Comparison of ENCODE assay signal across 8 cellular contexts in the genomic region with DNA sequence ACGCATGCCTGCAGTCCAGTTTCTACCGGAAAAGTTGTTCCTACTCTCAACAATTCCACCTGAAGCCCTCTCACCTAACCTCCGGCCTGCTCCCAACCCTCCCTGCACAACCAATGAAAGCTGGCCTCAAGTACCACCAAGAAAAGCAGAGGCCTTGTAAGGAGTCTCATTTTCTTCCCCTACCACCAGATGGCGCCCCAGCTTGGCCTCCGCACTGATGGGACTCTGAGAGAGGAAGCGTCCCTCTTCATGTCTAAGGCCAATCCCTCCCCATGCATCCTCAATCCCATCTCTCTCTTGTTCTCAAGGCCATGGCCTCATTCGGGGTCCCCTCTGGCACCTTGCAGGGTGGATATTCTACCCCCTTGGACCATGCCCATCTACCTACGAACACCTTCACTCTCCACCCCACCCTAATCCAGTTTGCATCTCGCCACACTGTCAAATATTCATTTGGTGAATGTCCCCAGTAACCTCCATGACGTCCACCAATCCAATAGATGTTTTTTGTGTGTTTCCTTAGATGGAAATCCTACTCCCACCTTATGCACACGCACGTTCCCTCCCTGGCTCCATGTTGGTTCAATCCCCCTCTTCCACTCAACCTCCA.
A peak's percentile ranks its signal among the peaks of the same experiment; 100 is the strongest.
DNase-seq lines count a peak whose midpoint lies in the region; ATAC-seq and TF ChIP-seq lines count a peak whose summit lies in the region.

No MANE protein-coding gene starts in this region.

- no peaks in the 10 kb centered on the region for H3K4me1 ChIP-seq in endodermal cell (ENCODE audit: control insufficient read depth, insufficient read depth, low read length)

- no peak overlapping the region for H3K27ac Mint-ChIP-seq in endodermal cell
- no peak overlapping the region for H3K27ac Mint-ChIP-seq in natural killer cell treated with Interleukin-12 subunit alpha and Interleukin-12 subunit beta and Interleukin-15 and Interleukin-18, amount 100 ng/mL, for 72 hours

- WGBS in endodermal cell (ENCODE audit: insufficient coverage in 1 of 2, insufficient read length in 1 of 2), 2 experiments: 72 to 79% methylated on average over 8 to 12 of the region's 12 CpGs

- ATAC-seq in natural killer cell treated with Interleukin-12 subunit alpha and Interleukin-12 subunit beta and Interleukin-15 and Interleukin-18, amount 100 ng/mL, for 72 hours: peak; percentile 36 to 65
- ATAC-seq in GM21529 (IDR thresholded peaks at IDR 0.05; ENCODE audit: unreplicated experiment): no peak

- peaks cover 10% of the 10 kb centered on the region for H3K9me3 Mint-ChIP-seq in endodermal cell
- H3K9me3 Mint-ChIP-seq in natural killer cell treated with Interleukin-12 subunit alpha and Interleukin-12 subunit beta and Interleukin-15 and Interleukin-18, amount 100 ng/mL, for 72 hours: no peaks in the 10 kb centered on the region

- H3K4me3 ChIP-seq in GM12865 (ENCODE audit: low read depth, low read length) (no peak overlapping the region), endodermal cell (ENCODE audit: low read length) (no peak overlapping the region)

- no peak overlapping the region for H3K9ac ChIP-seq in endodermal cell (ENCODE audit: extremely low read depth, low read length, poor library complexity, severe bottlenecking)

- TF ChIP-seq CTCF in GM12865 (IDR thresholded peaks at IDR 0.05; ENCODE audit: insufficient read depth, low read depth, low read length, missing control alignments): peak; percentile 48
- TF ChIP-seq CTCF in endodermal cell (conservative IDR thresholded peaks at IDR 0.05): peak; percentile 90

- DNase-seq in GM12865 (ENCODE audit: low read depth): peak; percentile 29
- peak; percentile 10 for DNase-seq in NCI-H2029 (lab: John Stamatoyannopoulos, UW)
- peak; percentile 39 to 41 for DNase-seq in activated CD4-positive, alpha-beta T cell treated with anti-CD3 and anti-CD28 coated beads, Interleukin-2, amount 50 U/mL, for 24 hours (ENCODE audit: low read depth in 1 of 2, low spot score in 1 of 2)
- DNase-seq in endodermal cell: peak; percentile 91
- DNase-seq in natural killer cell treated with Interleukin-12 subunit alpha and Interleukin-12 subunit beta and Interleukin-15 and Interleukin-18, amount 100 ng/mL, for 72 hours (ENCODE audit: low spot score): peak; percentile 69
- DNase-seq in stromal cell of bone marrow (ENCODE audit: low read depth): peak; percentile 2
- no peak for DNase-seq in GM19240 (ENCODE audit: insufficient read length, low spot score)

- peaks cover 2% of the 10 kb centered on the region for H3K27me3 Mint-ChIP-seq in endodermal cell (ENCODE audit: insufficient read depth)
- H3K27me3 Mint-ChIP-seq in natural killer cell treated with Interleukin-12 subunit alpha and Interleukin-12 subunit beta and Interleukin-15 and Interleukin-18, amount 100 ng/mL, for 72 hours: peaks cover 16 to 17% of the 10 kb centered on the region in 2 donors

- H3K4me1 Mint-ChIP-seq in endodermal cell: no peaks in the 10 kb centered on the region
- H3K4me1 Mint-ChIP-seq in natural killer cell treated with Interleukin-12 subunit alpha and Interleukin-12 subunit beta and Interleukin-15 and Interleukin-18, amount 100 ng/mL, for 72 hours (ENCODE audit: low read depth in 2 of 2): peaks cover 0 to 3% of the 10 kb centered on the region in 2 donors

- H3K36me3 ChIP-seq in endodermal cell (ENCODE audit: control insufficient read depth, insufficient read depth, low read length): no peaks in the 10 kb centered on the region

- H3K27ac ChIP-seq in endodermal cell (ENCODE audit: low read depth, low read length): no peak overlapping the region

- peaks cover 9% of the 10 kb centered on the region for H3K27me3 ChIP-seq in endodermal cell (ENCODE audit: control insufficient read depth, insufficient read depth, low read length, poor library complexity, severe bottlenecking)

- no peaks in the 10 kb centered on the region for H3K9me3 ChIP-seq in endodermal cell (ENCODE audit: control insufficient read depth, low read length)

- H3K36me3 Mint-ChIP-seq in endodermal cell (ENCODE audit: low read depth): no peaks in the 10 kb centered on the region
- H3K36me3 Mint-ChIP-seq in natural killer cell treated with Interleukin-12 subunit alpha and Interleukin-12 subunit beta and Interleukin-15 and Interleukin-18, amount 100 ng/mL, for 72 hours: no peaks in the 10 kb centered on the region

- H3K4me3 Mint-ChIP-seq in endodermal cell: no peak overlapping the region
- no peak overlapping the region for H3K4me3 Mint-ChIP-seq in natural killer cell treated with Interleukin-12 subunit alpha and Interleukin-12 subunit beta and Interleukin-15 and Interleukin-18, amount 100 ng/mL, for 72 hours
